In the genomic region with DNA sequence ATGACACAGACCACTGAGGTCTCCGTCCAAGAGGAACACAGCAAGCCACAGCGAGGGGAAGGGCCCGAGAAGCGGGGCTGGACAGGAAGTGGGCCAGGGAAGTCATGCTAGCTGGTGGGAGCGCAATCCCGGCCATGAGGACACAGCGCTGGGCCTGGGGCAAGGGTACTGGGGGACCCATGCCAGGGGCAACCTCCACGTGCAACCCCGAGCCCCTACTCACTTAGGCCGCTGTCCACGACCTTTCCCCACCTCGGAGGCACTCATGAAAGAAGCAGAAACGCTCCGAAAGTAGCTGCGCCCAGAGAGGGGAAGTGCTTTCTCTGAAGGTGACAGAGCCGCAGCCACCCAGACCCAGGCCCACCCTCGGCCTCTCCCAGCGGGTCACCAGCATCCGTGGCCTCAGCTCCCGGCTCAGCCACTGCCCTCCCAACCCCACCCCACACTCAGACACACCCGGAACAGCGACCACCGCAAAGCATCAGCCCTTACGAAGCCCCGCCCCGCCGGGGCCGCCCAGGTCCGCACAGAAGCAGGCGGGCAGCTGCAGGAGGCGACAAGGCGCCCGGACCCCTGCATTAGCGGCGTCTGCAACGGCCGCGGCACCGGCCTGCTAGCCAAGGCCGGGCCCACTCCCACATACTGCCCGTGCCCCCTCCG, we compare ENCODE assay signal across 8 cellular contexts. TPM values are rescaled to one million over a fixed set of nuclear protein-coding genes. Genes with fewer than 3 reads are reported as not detected.
DNase-seq lines count a peak whose midpoint lies in the region; ATAC-seq, FAIRE-seq and TF ChIP-seq lines count a peak whose summit lies in the region.

No MANE protein-coding gene starts in this region.

- peaks cover 57% of the 10 kb centered on the region for H3K4me1 ChIP-seq in KMS-11 (ENCODE audit: low read depth, poor library complexity, severe bottlenecking)
- H3K4me1 ChIP-seq in esophagus (ENCODE audit: control insufficient read depth in 2 of 2, insufficient read depth in 2 of 2, low read length in 1 of 2) = peaks cover 20 to 46% of the 10 kb centered on the region in 2 donors

- H3K9me3 Mint-ChIP-seq in neural crest cell = no peaks in the 10 kb centered on the region

- H3K4me3 Mint-ChIP-seq in neural crest cell = peak overlapping the region; percentile 93

- H3K36me3 ChIP-seq in KMS-11 (ENCODE audit: insufficient read depth) = no peaks in the 10 kb centered on the region
- H3K36me3 ChIP-seq in esophagus (ENCODE audit: control insufficient read depth in 2 of 2, insufficient read depth in 2 of 2, low read length in 1 of 2) = no peaks in the 10 kb centered on the region

- H3K4me2 ChIP-seq in KMS-11 = peak overlapping the region; percentile 72

- WGBS in esophagus, 2 donors = 1 to 3% methylated on average over 36 to 42 of the region's 42 CpGs

- FAIRE-seq in GM12891 (lab: Jason Lieb, UNC) = no peak

- peaks cover 56% of the 10 kb centered on the region for H3K79me2 ChIP-seq in KMS-11 (ENCODE audit: insufficient read depth, low read depth)

- H3K9me3 ChIP-seq in esophagus (ENCODE audit: control insufficient read depth in 2 of 2, insufficient read depth in 1 of 2, low read depth in 1 of 2, low read length in 1 of 2) = no peaks in the 10 kb centered on the region

- H3K27ac ChIP-seq in KMS-11 (peak overlapping the region; percentile 72), esophagus (ENCODE audit: low read depth in 2 of 2, low read length in 1 of 2) (peak overlapping the region; percentile 85 to 88)

- H4K20me1 ChIP-seq in KMS-11 (ENCODE audit: insufficient read depth) = no peaks in the 10 kb centered on the region

- peaks cover 36% of the 10 kb centered on the region for H3K4me1 Mint-ChIP-seq in neural crest cell

- H3K36me3 Mint-ChIP-seq in neural crest cell (ENCODE audit: low read depth) = no peaks in the 10 kb centered on the region

- ATAC-seq in HG03460 (IDR thresholded peaks at IDR 0.05; ENCODE audit: unreplicated experiment) = no peak
- ATAC-seq in HG03442 (IDR thresholded peaks at IDR 0.05; ENCODE audit: unreplicated experiment) = no peak
- no peak for ATAC-seq in GM18873 (IDR thresholded peaks at IDR 0.05; ENCODE audit: low FRiP score, unreplicated experiment)

- H3K9ac ChIP-seq in KMS-11 = peak overlapping the region; percentile 63

- H3K4me3 ChIP-seq in KMS-11 (IDR thresholded peaks at IDR 0.05; ENCODE audit: insufficient read depth, low read depth, low read length) (no peak overlapping the region), esophagus (ENCODE audit: low read depth in 1 of 2, low read length in 2 of 2) (peak overlapping the region; percentile 71 to 94)

- no peak for TF ChIP-seq POLR2A in GM12891 (IDR thresholded peaks at IDR 0.05; ENCODE audit: low read depth, low read length)

- TF ChIP-seq CTCF in KMS-11 (conservative IDR thresholded peaks at IDR 0.05; ENCODE audit: low read depth, low read length) = no peak
- no peak for TF ChIP-seq CTCF in neural crest cell (conservative IDR thresholded peaks at IDR 0.05)

- H2AFZ ChIP-seq in KMS-11 (ENCODE audit: low read depth) = 0 out of 2 replicates have a peak overlapping the region, but pooled peaks have one; percentile 38

- H3K27me3 ChIP-seq in KMS-11 (ENCODE audit: insufficient read depth, low read depth) (no peaks in the 10 kb centered on the region), esophagus (ENCODE audit: control insufficient read depth in 1 of 2, insufficient read depth in 2 of 2, low read length in 2 of 2) (no peaks in the 10 kb centered on the region)

- peak; percentile 37 for DNase-seq in GM12891 (ENCODE audit: insufficient read length, low spot score)
- peak; percentile 14 for DNase-seq in activated CD4-positive, alpha-beta T cell treated with anti-CD3 and anti-CD28 coated beads, Interleukin-2, amount 50 U/mL, for 1 hour
- DNase-seq in neural crest cell (ENCODE audit: low read depth, low spot score) = peak; percentile 34

- H3K27ac Mint-ChIP-seq in neural crest cell (ENCODE audit: unreplicated experiment) = no peak overlapping the region

- peaks cover 3% of the 10 kb centered on the region for H3K27me3 Mint-ChIP-seq in neural crest cell (ENCODE audit: low read depth)

TF ChIP-seq in GM12891, 5 proteins besides CTCF, POLR2A, EP300 and RAD21:
- TF ChIP-seq SPI1 (IDR thresholded peaks at IDR 0.05; ENCODE audit: low read depth, low read length) (peak; percentile 78), POLR2AphosphoS5 (IDR thresholded peaks at IDR 0.05; ENCODE audit: low read depth, low read length) (no peak)

RNA-seq across cellular contexts. Expression of a gene that starts 0.8 kb away (rescaled TPM):
- polyA plus RNA-seq in GM12891 (2012; ENCODE audit: low read depth, missing spikeins) = 7.6 TPM
- 10 to 100 TPM; 30.9 to 41.1 TPM for polyA plus RNA-seq in esophagus
- total RNA-seq in neural crest cell = 41.3 and 41.5 TPM in 2 replicates
